1 cellular context compared by ENCODE assay signal in genomic region chr22:36727927-36728488, GRCh38.
TF ChIP-seq lines count a peak whose summit lies in the region.

No MANE protein-coding gene starts in this region.

TF ChIP-seq in endothelial cell of umbilical vein, 7 proteins besides CTCF, POLR2A, EP300 and RAD21:
- TF ChIP-seq MAX (IDR thresholded peaks at IDR 0.05; ENCODE audit: insufficient read depth, insufficient read length) (peak; percentile 32), GATA2 (IDR thresholded peaks at IDR 0.05; ENCODE audit: insufficient read depth, insufficient read length, low read depth, low read length) (no peak)
